In genomic region chr13:91348906-91349435, GRCh38 we compare ENCODE assay signal across 8 cellular contexts. TPM values are rescaled to one million over a fixed set of nuclear protein-coding genes. Genes with fewer than 3 reads are reported as not detected.
DNase-seq lines count a peak whose midpoint lies in the region; ATAC-seq and TF ChIP-seq lines count a peak whose summit lies in the region.

No MANE protein-coding gene starts in this region.

- peak; percentile 82 to 96 (median 89) for DNase-seq in CD8-positive, alpha-beta T cell
- DNase-seq in HL-60 (ENCODE audit: low read depth in 1 of 2, low spot score in 1 of 2) (peak; percentile 62 to 92), NK-92 (lab: John Stamatoyannopoulos, UW; ENCODE audit: unreplicated experiment) (peak; percentile 14), mesenteric fat pad (ENCODE audit: low spot score) (peak; percentile 98)
- DNase-seq in activated CD8-positive, alpha-beta memory T cell treated with anti-CD3 and anti-CD28 coated beads for 48 hours (ENCODE audit: low read depth in 2 of 3, low spot score in 2 of 3) = peak; percentile 81 to 94 (median 94)
- DNase-seq in effector memory CD8-positive, alpha-beta T cell = peak; percentile 92 to 93 (median 92)
- peak; percentile 88 for DNase-seq in stimulated activated CD8-positive, alpha-beta memory T cell treated with anti-CD3 and anti-CD28 coated beads, Interleukin-12 subunit alpha, Interleukin-12 subunit beta, amount 100 ng/mL, for 4 hours (ENCODE audit: low read depth)

- peaks cover 47% of the 10 kb centered on the region for H3K36me3 Mint-ChIP-seq in CD8-positive, alpha-beta T cell
- H3K36me3 Mint-ChIP-seq in effector memory CD8-positive, alpha-beta T cell (ENCODE audit: insufficient read depth) = peaks cover 40% of the 10 kb centered on the region

- peak overlapping the region; percentile 85 for H3K4me3 Mint-ChIP-seq in CD8-positive, alpha-beta T cell
- peak overlapping the region; percentile 84 to 88 for H3K4me3 Mint-ChIP-seq in effector memory CD8-positive, alpha-beta T cell

- intact Hi-C loops in CD8-positive, alpha-beta T cell (cut with DNase I, micrococcal nuclease) = loop anchor here (1.0 to 2.0 kb wide), 2 partner anchors 36 kb away; no protein-coding TSS in a partner anchor

- peak overlapping the region; percentile 82 for H3K4me3 ChIP-seq in CD8-positive, alpha-beta T cell (ENCODE audit: low read depth, low read length)
- peak overlapping the region; percentile 60 for H3K4me3 ChIP-seq in HL-60 (replicated peaks; ENCODE audit: insufficient read depth, low read length)

- no peaks in the 10 kb centered on the region for H3K36me3 ChIP-seq in CD8-positive, alpha-beta T cell (ENCODE audit: insufficient read depth, low read length)

- CTCF ChIA-PET in CD8-positive, alpha-beta T cell (lab: Charles Lee) = interaction anchor here (1.8 kb wide), 1 partner anchor 36 kb away, joined by 5 read pairs; no protein-coding TSS in a partner anchor

- H3K27ac ChIP-seq in CD8-positive, alpha-beta T cell (ENCODE audit: low read depth, low read length) = peak overlapping the region; percentile 77
- peak overlapping the region; percentile 82 for H3K27ac ChIP-seq in HL-60 (replicated peaks)

- H3K4me1 Mint-ChIP-seq in CD8-positive, alpha-beta T cell (ENCODE audit: low read depth) = peaks cover 47% of the 10 kb centered on the region
- peaks cover 13 to 14% of the 10 kb centered on the region in 2 donors for H3K4me1 Mint-ChIP-seq in effector memory CD8-positive, alpha-beta T cell (ENCODE audit: low read depth in 2 of 2)

- peak; percentile 85 for TF ChIP-seq CTCF in CD8-positive, alpha-beta T cell (IDR thresholded peaks at IDR 0.05)
- TF ChIP-seq CTCF in HL-60 (IDR thresholded peaks at IDR 0.05; ENCODE audit: insufficient read depth, low read length) = peak; percentile 85

- H3K9me3 ChIP-seq in CD8-positive, alpha-beta T cell (ENCODE audit: low read length) = no peaks in the 10 kb centered on the region

- H3K4me1 ChIP-seq in CD8-positive, alpha-beta T cell (ENCODE audit: insufficient read depth, low read length) = peaks cover 27% of the 10 kb centered on the region

- no peaks in the 10 kb centered on the region for H3K27me3 ChIP-seq in CD8-positive, alpha-beta T cell (ENCODE audit: insufficient read depth, low read length)
- H3K27me3 ChIP-seq in HL-60 (ENCODE audit: insufficient read depth, poor library complexity, severe bottlenecking) = peaks cover 4% of the 10 kb centered on the region

- POLR2A ChIA-PET in CD8-positive, alpha-beta T cell (lab: Charles Lee) = interaction anchor here (0.7 kb wide), 1 partner anchor 18 kb away, joined by 3 read pairs; no protein-coding TSS in a partner anchor

- H3K9me3 Mint-ChIP-seq in CD8-positive, alpha-beta T cell = no peaks in the 10 kb centered on the region
- no peaks in the 10 kb centered on the region for H3K9me3 Mint-ChIP-seq in effector memory CD8-positive, alpha-beta T cell

- peak overlapping the region; percentile 74 for H3K27ac Mint-ChIP-seq in CD8-positive, alpha-beta T cell
- peak overlapping the region; percentile 86 to 89 for H3K27ac Mint-ChIP-seq in effector memory CD8-positive, alpha-beta T cell

- no peaks in the 10 kb centered on the region for H3K27me3 Mint-ChIP-seq in CD8-positive, alpha-beta T cell (ENCODE audit: low read depth)
- no peaks in the 10 kb centered on the region for H3K27me3 Mint-ChIP-seq in effector memory CD8-positive, alpha-beta T cell

- peak; percentile 66 for ATAC-seq in CD8-positive, alpha-beta T cell
- ATAC-seq in GM19467 (IDR thresholded peaks at IDR 0.05; ENCODE audit: unreplicated experiment) = peak; percentile 51
- ATAC-seq in effector memory CD8-positive, alpha-beta T cell (replicated peaks) = peak; percentile 66

RNA-seq across cellular contexts. Expression of gene MIR17HG, which starts 1.5 kb away (rescaled TPM):
- total RNA-seq in CD8-positive, alpha-beta T cell = 1 to 10 TPM; 6.4 TPM
- 3.5 TPM for total RNA-seq in mesenteric fat pad

RNA-seq across cellular contexts. Expression of gene GPC5, which starts 49.5 kb away (rescaled TPM):
- total RNA-seq in CD8-positive, alpha-beta T cell = under 1 TPM in 1 of 2 experiments, not detected in 1; 0.14 TPM
- 0.13 TPM for total RNA-seq in mesenteric fat pad

Comparison
In these comparisons a context has a peak if more than half of its experiments do, and no peak if none do; other contexts are left out.
1. Peak in every context shown above with its lines: DNase-seq, ATAC-seq, H3K4me3 ChIP-seq and H3K27ac ChIP-seq.
2. DNase-seq: peak in every context shown above with its lines; median percentile 98 in mesenteric fat pad; 94 in activated CD8-positive, alpha-beta memory T cell treated with anti-CD3 and anti-CD28 coated beads for 48 hours; 92 in effector memory CD8-positive, alpha-beta T cell; 89 in CD8-positive, alpha-beta T cell; 88 in stimulated activated CD8-positive, alpha-beta memory T cell treated with anti-CD3 and anti-CD28 coated beads, Interleukin-12 subunit alpha, Interleukin-12 subunit beta, amount 100 ng/mL, for 4 hours; 77 in HL-60; 14 in NK-92.